In the genomic region with DNA sequence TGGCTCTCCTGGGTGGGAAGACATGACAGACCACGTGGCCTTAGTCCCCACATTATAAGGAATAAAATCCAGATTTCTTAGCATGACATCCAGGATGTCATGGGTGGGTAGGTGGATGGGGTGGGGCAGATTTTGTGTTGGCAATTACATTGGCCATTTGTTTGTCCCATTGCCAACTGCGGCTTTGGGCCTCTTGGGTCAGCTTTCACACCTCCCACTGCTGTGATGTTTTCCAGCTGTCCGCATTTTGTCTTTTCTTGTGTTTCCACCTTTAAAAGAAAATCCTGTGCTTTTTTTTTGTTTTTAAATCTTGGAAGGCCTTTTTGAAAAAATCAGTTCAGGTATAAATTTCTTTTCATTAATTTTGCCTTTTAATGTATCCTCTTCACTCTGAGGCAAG, we compare ENCODE assay signal across 30 cellular contexts.
"Had no signal": no experiment of that assay in that cellular context is flagged by ENCODE, and none has a peak within 500 bp of the region (broad histone marks: within the 10 kb centered on the region; RNA-seq: fewer than 3 reads in every experiment).

No MANE protein-coding gene starts in this region.

- H3K27ac ChIP-seq: ascending aorta, breast epithelium, colonic mucosa, esophagus squamous epithelium, WERI-Rb-1 had no signal

- H3K4me3 Mint-ChIP-seq: activated B cell treated with CpG ODN at 0.5 μM for 24 hours; activated CD8-positive, alpha-beta T cell treated with anti-CD3 and anti-CD28 coated beads for 36 hours; activated naive CD4-positive, alpha-beta T cell treated with anti-CD3 and anti-CD28 coated beads, Interleukin-2, amount 10 ng/mL, durations not matched to agents 7 days and 5 days; activated naive CD8-positive, alpha-beta T cell treated with anti-CD3 and anti-CD28 coated beads, Interleukin-2, amount 10 ng/mL, durations not matched to agents 7 days and 5 days; activated T-cell treated with anti-CD3 and anti-CD28 coated beads, Interleukin-2, amount 50 U/mL, for 72 hours; brain; effector memory CD8-positive, alpha-beta T cell; T-helper 17 cell; T-helper 2 cell treated with Interferon-gamma antibody and Interleukin-4, amounts not matched to agents 5 μg/mL and 100 μg/mL, for 36 hours had no signal

- H3K27ac Mint-ChIP-seq: activated B cell treated with CpG ODN at 0.5 μM for 24 hours; activated CD8-positive, alpha-beta T cell treated with anti-CD3 and anti-CD28 coated beads for 36 hours; activated naive CD4-positive, alpha-beta T cell treated with anti-CD3 and anti-CD28 coated beads, Interleukin-2, amount 10 ng/mL, durations not matched to agents 7 days and 5 days; activated naive CD4-positive, alpha-beta T cell treated with anti-CD3 and anti-CD28 coated beads, Interleukin-2, amount 50 U/mL, for 72 hours; activated naive CD8-positive, alpha-beta T cell treated with anti-CD3 and anti-CD28 coated beads, Interleukin-2, amount 10 ng/mL, durations not matched to agents 7 days and 5 days; activated T-cell treated with anti-CD3 and anti-CD28 coated beads, Interleukin-2, amount 50 U/mL, for 72 hours; effector memory CD8-positive, alpha-beta T cell; T-helper 17 cell; T-helper 2 cell treated with Interferon-gamma antibody and Interleukin-4, amounts not matched to agents 5 μg/mL and 100 μg/mL, for 36 hours had no signal

- H3K27me3 Mint-ChIP-seq: activated B cell treated with CpG ODN at 0.5 μM for 24 hours; activated CD8-positive, alpha-beta T cell treated with anti-CD3 and anti-CD28 coated beads for 36 hours; activated naive CD4-positive, alpha-beta T cell treated with anti-CD3 and anti-CD28 coated beads, Interleukin-2, amount 10 ng/mL, durations not matched to agents 7 days and 5 days; brain had no signal

- DNase-seq: activated B cell treated with CpG ODN at 0.5 μM for 24 hours; activated CD4-positive, alpha-beta T cell treated with anti-CD3 and anti-CD28 coated beads for 48 hours; activated CD4-positive, alpha-beta T cell treated with anti-CD3 and anti-CD28 coated beads, Interleukin-2, amount 50 U/mL, for 1 hour; activated CD4-positive, alpha-beta T cell treated with anti-CD3 and anti-CD28 coated beads, Interleukin-2, amount 50 U/mL, for 48 hours; activated CD8-positive, alpha-beta memory T cell treated with anti-CD3 and anti-CD28 coated beads for 24 hours; activated CD8-positive, alpha-beta memory T cell treated with anti-CD3 and anti-CD28 coated beads, Interleukin-2, amount 50 U/mL, for 4 hours; activated CD8-positive, alpha-beta T cell treated with anti-CD3 and anti-CD28 coated beads for 36 hours; activated gamma-delta T cell; activated naive CD4-positive, alpha-beta T cell; activated naive CD4-positive, alpha-beta T cell treated with anti-CD3 and anti-CD28 coated beads, Interleukin-2, amount 10 ng/mL, durations not matched to agents 7 days and 5 days; activated naive CD8-positive, alpha-beta T cell treated with anti-CD3 and anti-CD28 coated beads, Interleukin-2, amount 10 ng/mL, durations not matched to agents 7 days and 5 days; activated T-cell treated with anti-CD3 and anti-CD28 coated beads, Interleukin-2, amount 50 U/mL, for 1 hour; activated T-cell treated with anti-CD3 and anti-CD28 coated beads, Interleukin-2, amount 50 U/mL, for 72 hours; central memory CD4-positive, alpha-beta T cell; cerebellar nuclear complex; colonic mucosa; effector memory CD8-positive, alpha-beta T cell; erythroblast; esophagus squamous epithelium; T-helper 1 cell; T-helper 17 cell; T1000; WERI-Rb-1 had no signal

- H3K4me3 ChIP-seq: ascending aorta, breast epithelium, cardiac muscle cell, colonic mucosa, esophagus squamous epithelium had no signal

- H3K9me3 Mint-ChIP-seq: activated B cell treated with CpG ODN at 0.5 μM for 24 hours; activated CD8-positive, alpha-beta T cell treated with anti-CD3 and anti-CD28 coated beads for 36 hours; activated naive CD4-positive, alpha-beta T cell treated with anti-CD3 and anti-CD28 coated beads, Interleukin-2, amount 10 ng/mL, durations not matched to agents 7 days and 5 days; activated naive CD4-positive, alpha-beta T cell treated with anti-CD3 and anti-CD28 coated beads, Interleukin-2, amount 50 U/mL, for 72 hours; activated naive CD8-positive, alpha-beta T cell treated with anti-CD3 and anti-CD28 coated beads, Interleukin-2, amount 10 ng/mL, durations not matched to agents 7 days and 5 days; activated T-cell treated with anti-CD3 and anti-CD28 coated beads, Interleukin-2, amount 50 U/mL, for 72 hours; effector memory CD8-positive, alpha-beta T cell; T-helper 2 cell treated with Interferon-gamma antibody and Interleukin-4, amounts not matched to agents 5 μg/mL and 100 μg/mL, for 36 hours had no signal

- H3K9me3 ChIP-seq: ascending aorta, breast epithelium, colonic mucosa, esophagus squamous epithelium had no signal

- H3K4me1 ChIP-seq: ascending aorta, breast epithelium, colonic mucosa, esophagus squamous epithelium had no signal

- ATAC-seq: activated CD4-positive, CD25-positive, alpha-beta regulatory T cell treated with anti-CD3 and anti-CD28 coated beads, Interleukin-2, amount 50 U/mL, for 24 hours; activated CD8-positive, alpha-beta T cell treated with anti-CD3 and anti-CD28 coated beads for 36 hours; activated naive CD4-positive, alpha-beta T cell treated with anti-CD3 and anti-CD28 coated beads, Interleukin-2, amount 50 U/mL, for 72 hours; activated T-cell treated with anti-CD3 and anti-CD28 coated beads, Interleukin-2, amount 50 U/mL, for 72 hours; effector memory CD8-positive, alpha-beta T cell; T-helper 17 cell had no signal

- H3K36me3 Mint-ChIP-seq: activated naive CD4-positive, alpha-beta T cell treated with anti-CD3 and anti-CD28 coated beads, Interleukin-2, amount 10 ng/mL, durations not matched to agents 7 days and 5 days; activated naive CD4-positive, alpha-beta T cell treated with anti-CD3 and anti-CD28 coated beads, Interleukin-2, amount 50 U/mL, for 72 hours; activated naive CD8-positive, alpha-beta T cell treated with anti-CD3 and anti-CD28 coated beads, Interleukin-2, amount 10 ng/mL, durations not matched to agents 7 days and 5 days; brain had no signal

- H3K36me3 ChIP-seq: ascending aorta, breast epithelium, cardiac muscle cell, colonic mucosa, esophagus squamous epithelium, WERI-Rb-1 had no signal

- H3K4me1 Mint-ChIP-seq: activated B cell treated with CpG ODN at 0.5 μM for 24 hours; activated naive CD4-positive, alpha-beta T cell treated with anti-CD3 and anti-CD28 coated beads, Interleukin-2, amount 10 ng/mL, durations not matched to agents 7 days and 5 days; activated naive CD8-positive, alpha-beta T cell treated with anti-CD3 and anti-CD28 coated beads, Interleukin-2, amount 10 ng/mL, durations not matched to agents 7 days and 5 days had no signal

- H3K27me3 ChIP-seq: ascending aorta, breast epithelium, cardiac muscle cell, colonic mucosa, esophagus squamous epithelium had no signal
